Comparison of ENCODE assay signal across 23 cellular contexts in the genomic region with DNA sequence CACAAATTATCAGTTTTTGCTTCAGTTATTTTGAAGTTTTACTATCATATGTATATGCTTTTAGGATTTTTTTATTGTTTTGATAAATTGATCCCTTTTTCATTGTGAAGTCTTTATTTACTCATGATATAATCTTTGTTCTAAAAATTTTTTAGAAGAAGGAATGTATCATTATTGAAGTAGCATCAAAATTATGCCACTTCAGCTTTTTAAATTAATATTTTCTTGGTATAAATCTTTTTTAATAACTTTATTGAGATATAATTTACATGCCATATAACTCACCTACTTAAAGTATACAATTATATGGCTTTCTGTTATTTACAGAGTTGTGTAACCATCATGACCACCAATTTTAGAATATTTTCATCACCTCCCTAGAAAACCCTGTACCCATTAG.
"Had no signal": no experiment of that assay in that cellular context is flagged by ENCODE, and none has a peak within 500 bp of the region (broad histone marks: within the 10 kb centered on the region; RNA-seq: fewer than 3 reads in every experiment).

No MANE protein-coding gene starts in this region.

- H3K4me3 ChIP-seq: coronary artery, dorsolateral prefrontal cortex, esophagus muscularis mucosa, gastrocnemius medialis, heart right ventricle, hepatocyte, left lung, lower lobe of right lung, mucosa of descending colon had no signal

- H3K36me3 ChIP-seq: esophagus muscularis mucosa, gastrocnemius medialis, heart right ventricle, left lung, lower lobe of right lung had no signal

- ATAC-seq: foreskin keratinocyte, gastrocnemius medialis, heart right ventricle, left cardiac atrium, left lung, left ventricle myocardium superior, lower lobe of right lung, mucosa of descending colon had no signal

- H3K79me2 ChIP-seq: hepatocyte had no signal

- FAIRE-seq: endothelial cell of umbilical vein had no signal

- H3K27ac ChIP-seq: coronary artery, dorsolateral prefrontal cortex, esophagus muscularis mucosa, foreskin keratinocyte, gastrocnemius medialis, heart right ventricle, hepatocyte, left lung, lower lobe of right lung had no signal

- DNase-seq: dermis blood vessel endothelial cell; dorsolateral prefrontal cortex; effector CD4-positive, alpha-beta T cell; effector memory CD4-positive, alpha-beta T cell; foreskin keratinocyte; gastrocnemius medialis; glutamatergic neuron; head of caudate nucleus; heart right ventricle; hypothalamus; immature natural killer cell; islet precursor cell; left cardiac atrium; left lung; left ventricle myocardium superior; lower lobe of right lung; mesenchymal stem cell; mucosa of descending colon; naive B cell had no signal

- H3K4me2 ChIP-seq: hepatocyte had no signal

- H2AFZ ChIP-seq: hepatocyte had no signal

- H3K27me3 ChIP-seq: foreskin keratinocyte, hepatocyte, left lung had no signal

- H3K4me1 ChIP-seq: esophagus muscularis mucosa, foreskin keratinocyte, gastrocnemius medialis, heart right ventricle, left lung, lower lobe of right lung had no signal
